In the genomic region with DNA sequence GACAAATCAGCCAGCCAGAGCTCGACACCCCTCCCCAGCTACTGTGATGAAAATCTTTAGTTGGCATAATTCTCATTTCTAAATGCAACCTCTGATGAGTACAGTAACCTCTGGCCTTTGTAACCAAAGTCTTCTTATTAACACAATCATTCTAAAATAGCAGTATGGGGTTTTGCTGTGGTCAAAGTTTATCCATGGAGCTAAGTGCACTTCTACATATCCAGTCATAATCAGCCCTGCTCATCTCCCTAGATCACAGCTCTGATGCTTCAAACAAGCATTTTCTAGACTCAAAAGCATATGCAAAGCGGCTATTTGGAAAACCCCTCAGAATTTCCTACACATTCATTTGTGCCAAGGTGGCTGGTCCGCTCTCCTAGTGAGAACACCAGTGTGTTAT, we compare ENCODE assay signal across 10 cellular contexts.
DNase-seq lines count a peak whose midpoint lies in the region; ATAC-seq lines count a peak whose summit lies in the region.
"Had no signal": no experiment of that assay in that cellular context is flagged by ENCODE, and none has a peak within 500 bp of the region (broad histone marks: within the 10 kb centered on the region; RNA-seq: fewer than 3 reads in every experiment).

No MANE protein-coding gene starts in this region.

- DNase-seq in germinal center (ENCODE audit: low spot score) (peak; percentile 8), SK-N-DZ (ENCODE audit: low spot score) (no peak), Right ventricle myocardium inferior (ENCODE audit: missing footprints) (no peak), NCI-H510A treated with DMSO at 0.1 percent for 48 hours (lab: John Stamatoyannopoulos, UW) (no peak)
- DNase-seq: Calu3, immature natural killer cell, natural killer cell had no signal

- intact Hi-C loops in Right ventricle myocardium inferior (cut with DNase I) = no loop called here

- ATAC-seq in GM18867 (IDR thresholded peaks at IDR 0.05; ENCODE audit: unreplicated experiment) (peak; percentile 62), GM21381 (IDR thresholded peaks at IDR 0.05; ENCODE audit: unreplicated experiment) (peak; percentile 68), HG03039 (IDR thresholded peaks at IDR 0.05; ENCODE audit: unreplicated experiment) (peak; percentile 78), Right ventricle myocardium inferior (no peak)
- ATAC-seq: natural killer cell had no signal
